21 cellular contexts compared by ENCODE assay signal in the genomic region with DNA sequence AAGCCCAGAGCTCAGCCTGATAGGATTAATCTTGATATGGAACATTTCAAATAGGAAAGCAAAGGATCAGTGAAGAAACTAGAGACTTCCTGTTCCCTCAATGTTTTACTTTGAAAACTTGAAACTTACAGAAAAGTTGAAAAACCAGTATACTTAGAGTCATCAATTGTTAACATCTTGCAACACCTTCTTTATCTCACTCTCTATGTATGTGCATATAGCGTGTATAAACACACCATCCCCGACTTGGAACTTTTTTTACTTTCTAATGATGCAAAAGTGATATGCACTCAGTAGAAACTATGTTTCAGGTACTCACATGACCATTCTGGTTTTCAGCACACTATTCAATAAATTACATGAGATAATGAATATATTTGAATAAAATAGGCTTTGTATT.
DNase-seq lines count a peak whose midpoint lies in the region; ATAC-seq, FAIRE-seq and TF ChIP-seq lines count a peak whose summit lies in the region.
"Had no signal": no experiment of that assay in that cellular context is flagged by ENCODE, and none has a peak within 500 bp of the region (broad histone marks: within the 10 kb centered on the region; RNA-seq: fewer than 3 reads in every experiment).

No MANE protein-coding gene starts in this region.

- CTCF ChIA-PET in CD4-positive, alpha-beta T cell (lab: Charles Lee) = no interaction called here

- no peak overlapping the region for H2AFZ ChIP-seq in keratinocyte (ENCODE audit: control insufficient read depth, low read length)

- POLR2A ChIA-PET in CD4-positive, alpha-beta T cell (lab: Charles Lee) = no interaction called here

- no peaks in the 10 kb centered on the region for H4K20me1 ChIP-seq in keratinocyte (ENCODE audit: control insufficient read depth, extremely low read depth, insufficient read depth, low read length)

- H3K4me2 ChIP-seq in keratinocyte (ENCODE audit: control insufficient read depth, extremely low read depth, insufficient read depth, low read depth, low read length) = no peak overlapping the region
- H3K4me2 ChIP-seq: A549 had no signal

- H3K9me1 ChIP-seq in keratinocyte (ENCODE audit: control insufficient read depth, extremely low read depth, insufficient read depth, low read length) = no peaks in the 10 kb centered on the region

- intact Hi-C loops in CD4-positive, alpha-beta T cell (cut with DNase I, micrococcal nuclease) = no loop called here

- H3K9me3 ChIP-seq in keratinocyte (ENCODE audit: control insufficient read depth, low read depth, low read length) = no peaks in the 10 kb centered on the region
- no peaks in the 10 kb centered on the region for H3K9me3 ChIP-seq in CD4-positive, alpha-beta T cell (ENCODE audit: control insufficient read depth, low read length)
- H3K9me3 ChIP-seq: A549 had no signal

- H3K9ac ChIP-seq in keratinocyte (ENCODE audit: control insufficient read depth, extremely low read depth, insufficient read depth, low read length) = no peak overlapping the region

- DNase-seq in activated naive CD8-positive, alpha-beta T cell treated with anti-CD3 and anti-CD28 coated beads for 36 hours = no peak
- DNase-seq in keratinocyte (ENCODE audit: low read depth, low spot score) (no peak), type B pancreatic cell (ENCODE audit: extremely low spot score, unreplicated experiment) (no peak), T-helper 1 cell (no peak), NCI-H146 treated with DMSO at 0.1 percent for 48 hours (lab: John Stamatoyannopoulos, UW; ENCODE audit: unreplicated experiment) (no peak)
- DNase-seq in CD4-positive, alpha-beta T cell = no peak
- DNase-seq: DMS53; GDM1; Kasumi-1; NCI-H1417; NCI-H187; NCI-H2107; NCI-H69; NK-92 treated with Interleukin-12 subunit alpha and Interleukin-12 subunit beta, amount 100 ng/mL, for 24 hours; SHP77 treated with DMSO at 0.1 percent for 48 hours had no signal

- dilution Hi-C loops in keratinocyte (cut with MboI; ENCODE audit: extremely low pct_ligation_motif_present, low sequenced_read_pairs) = no loop called here

- peak; percentile 26 for FAIRE-seq in keratinocyte (lab: Jason Lieb, UNC)
- FAIRE-seq: A549 had no signal

- no peaks in the 10 kb centered on the region for H3K9me3 Mint-ChIP-seq in activated naive CD8-positive, alpha-beta T cell (ENCODE audit: low read depth)
- H3K9me3 Mint-ChIP-seq in activated naive CD8-positive, alpha-beta T cell treated with anti-CD3 and anti-CD28 coated beads for 36 hours = peaks cover 2% of the 10 kb centered on the region
- H3K9me3 Mint-ChIP-seq in activated T-helper 17 cell treated with anti-CD3 and anti-CD28 coated beads, Interleukin-2, amount 50 U/mL, for 72 hours = no peaks in the 10 kb centered on the region
- H3K9me3 Mint-ChIP-seq in type B pancreatic cell = peaks cover 5% of the 10 kb centered on the region
- H3K9me3 Mint-ChIP-seq in CD4-positive, alpha-beta T cell = no peaks in the 10 kb centered on the region

- H3K4me1 Mint-ChIP-seq in activated naive CD8-positive, alpha-beta T cell (ENCODE audit: low read depth) = no peaks in the 10 kb centered on the region
- no peaks in the 10 kb centered on the region for H3K4me1 Mint-ChIP-seq in activated naive CD8-positive, alpha-beta T cell treated with anti-CD3 and anti-CD28 coated beads for 36 hours
- no peaks in the 10 kb centered on the region for H3K4me1 Mint-ChIP-seq in activated T-helper 17 cell treated with anti-CD3 and anti-CD28 coated beads, Interleukin-2, amount 50 U/mL, for 72 hours
- peaks cover 6% of the 10 kb centered on the region for H3K4me1 Mint-ChIP-seq in type B pancreatic cell (ENCODE audit: unreplicated experiment)
- H3K4me1 Mint-ChIP-seq in CD4-positive, alpha-beta T cell (ENCODE audit: low read depth) = no peaks in the 10 kb centered on the region
- H3K4me1 Mint-ChIP-seq: CD14-positive monocyte had no signal

- no peak overlapping the region for H3K4me3 ChIP-seq in keratinocyte (ENCODE audit: control insufficient read depth in 2 of 3, extremely low read depth in 1 of 3, insufficient read depth in 2 of 3, low read depth in 1 of 3, low read length in 3 of 3)
- H3K4me3 ChIP-seq: A549 had no signal

- H3K27ac ChIP-seq in keratinocyte (ENCODE audit: control insufficient read depth, insufficient read depth, low read length) = no peak overlapping the region
- H3K27ac ChIP-seq in CD4-positive, alpha-beta T cell (ENCODE audit: low read depth, low read length) = no peak overlapping the region
- H3K27ac ChIP-seq: A549, RWPE1 had no signal

- H3K79me2 ChIP-seq in keratinocyte (ENCODE audit: control insufficient read depth, insufficient read depth, low read length) = no peaks in the 10 kb centered on the region

- no peaks in the 10 kb centered on the region for H3K27me3 Mint-ChIP-seq in activated naive CD8-positive, alpha-beta T cell
- H3K27me3 Mint-ChIP-seq in activated naive CD8-positive, alpha-beta T cell treated with anti-CD3 and anti-CD28 coated beads for 36 hours = no peaks in the 10 kb centered on the region
- H3K27me3 Mint-ChIP-seq in activated T-helper 17 cell treated with anti-CD3 and anti-CD28 coated beads, Interleukin-2, amount 50 U/mL, for 72 hours = no peaks in the 10 kb centered on the region
- H3K27me3 Mint-ChIP-seq in type B pancreatic cell = no peaks in the 10 kb centered on the region
- no peaks in the 10 kb centered on the region for H3K27me3 Mint-ChIP-seq in CD4-positive, alpha-beta T cell
- H3K27me3 Mint-ChIP-seq: B cell had no signal

- H3K4me3 Mint-ChIP-seq in activated naive CD8-positive, alpha-beta T cell = no peak overlapping the region
- no peak overlapping the region for H3K4me3 Mint-ChIP-seq in activated naive CD8-positive, alpha-beta T cell treated with anti-CD3 and anti-CD28 coated beads for 36 hours
- no peak overlapping the region for H3K4me3 Mint-ChIP-seq in activated T-helper 17 cell treated with anti-CD3 and anti-CD28 coated beads, Interleukin-2, amount 50 U/mL, for 72 hours
- no peak overlapping the region for H3K4me3 Mint-ChIP-seq in type B pancreatic cell
- H3K4me3 Mint-ChIP-seq in CD4-positive, alpha-beta T cell = no peak overlapping the region
- H3K4me3 Mint-ChIP-seq: B cell, CD14-positive monocyte had no signal

- TF ChIP-seq CTCF in keratinocyte (optimal IDR thresholded peaks at IDR 0.05 in 1 of 3, IDR thresholded peaks at IDR 0.05 in 1 of 3, conservative IDR thresholded peaks at IDR 0.05 in 1 of 3; ENCODE audit: extremely low read depth in 1 of 3, insufficient read depth in 2 of 3, low read length in 3 of 3) (no peak), type B pancreatic cell (conservative IDR thresholded peaks at IDR 0.05) (no peak)
- TF ChIP-seq CTCF in CD4-positive, alpha-beta T cell (IDR thresholded peaks at IDR 0.05) = no peak

- ATAC-seq in activated T-helper 17 cell treated with anti-CD3 and anti-CD28 coated beads, Interleukin-2, amount 50 U/mL, for 72 hours (replicated peaks) = no peak
- ATAC-seq in CD4-positive, alpha-beta T cell (ENCODE audit: poor library complexity) = no peak
- ATAC-seq: A549 had no signal

- H3K36me3 Mint-ChIP-seq in activated naive CD8-positive, alpha-beta T cell = peaks cover 25% of the 10 kb centered on the region
- peaks cover 27% of the 10 kb centered on the region for H3K36me3 Mint-ChIP-seq in activated naive CD8-positive, alpha-beta T cell treated with anti-CD3 and anti-CD28 coated beads for 36 hours
- H3K36me3 Mint-ChIP-seq in activated T-helper 17 cell treated with anti-CD3 and anti-CD28 coated beads, Interleukin-2, amount 50 U/mL, for 72 hours (ENCODE audit: low read depth) = peaks cover 71% of the 10 kb centered on the region
- H3K36me3 Mint-ChIP-seq in type B pancreatic cell = peaks cover 24% of the 10 kb centered on the region
- H3K36me3 Mint-ChIP-seq in CD4-positive, alpha-beta T cell (ENCODE audit: low read depth) = peaks cover 65% of the 10 kb centered on the region

- H3K27me3 ChIP-seq in keratinocyte (ENCODE audit: control insufficient read depth, extremely low read depth, insufficient read depth, low read length) = no peaks in the 10 kb centered on the region
- no peaks in the 10 kb centered on the region for H3K27me3 ChIP-seq in CD4-positive, alpha-beta T cell (ENCODE audit: control insufficient read depth, insufficient read depth, low read length)

- H3K36me3 ChIP-seq in keratinocyte (ENCODE audit: control insufficient read depth in 2 of 2, extremely low read depth in 1 of 2, insufficient read depth in 2 of 2, low read length in 2 of 2) = no peaks in the 10 kb centered on the region

- H3K27ac Mint-ChIP-seq in activated naive CD8-positive, alpha-beta T cell = peak overlapping the region; percentile 34
- no peak overlapping the region for H3K27ac Mint-ChIP-seq in activated naive CD8-positive, alpha-beta T cell treated with anti-CD3 and anti-CD28 coated beads for 36 hours
- H3K27ac Mint-ChIP-seq in activated T-helper 17 cell treated with anti-CD3 and anti-CD28 coated beads, Interleukin-2, amount 50 U/mL, for 72 hours = peak overlapping the region; percentile 29
- peak overlapping the region; percentile 95 for H3K27ac Mint-ChIP-seq in type B pancreatic cell
- no peak overlapping the region for H3K27ac Mint-ChIP-seq in CD4-positive, alpha-beta T cell
- H3K27ac Mint-ChIP-seq: B cell, CD14-positive monocyte had no signal

- H3K4me1 ChIP-seq in keratinocyte (ENCODE audit: control insufficient read depth, extremely low read depth, insufficient read depth, low read length) = peaks cover 2% of the 10 kb centered on the region
- H3K4me1 ChIP-seq: A549 had no signal

Comparison
In these comparisons a context has a peak if more than half of its experiments do, and no peak if none do; other contexts are left out.
1. H3K27ac Mint-ChIP-seq: peak in activated naive CD8-positive, alpha-beta T cell (single experiment), activated T-helper 17 cell treated with anti-CD3 and anti-CD28 coated beads, Interleukin-2, amount 50 U/mL, for 72 hours (single experiment) and type B pancreatic cell (single experiment); none in activated naive CD8-positive, alpha-beta T cell treated with anti-CD3 and anti-CD28 coated beads for 36 hours (single experiment) and CD4-positive, alpha-beta T cell (single experiment).